In genomic region chr12:55659486-55660385, GRCh38 we compare ENCODE assay signal across 1 cellular context.
TF ChIP-seq lines count a peak whose summit lies in the region.

No MANE protein-coding gene starts in this region.

TF ChIP-seq in IMR-90, 13 proteins besides CTCF, POLR2A, EP300 and RAD21 (continued from another document):
- no peak for TF ChIP-seq USF2 (IDR thresholded peaks at IDR 0.05; ENCODE audit: low read depth, low read length)
